ENCODE assay signal across 8 cellular contexts in genomic region chr1:24769656-24770651, GRCh38. TPM values are rescaled to one million over a fixed set of nuclear protein-coding genes. Genes with fewer than 3 reads are reported as not detected.
DNase-seq lines count a peak whose midpoint lies in the region; ATAC-seq and TF ChIP-seq lines count a peak whose summit lies in the region.
"Had no signal": no experiment of that assay in that cellular context is flagged by ENCODE, and none has a peak within 500 bp of the region (broad histone marks: within the 10 kb centered on the region; RNA-seq: fewer than 3 reads in every experiment).

No MANE protein-coding gene starts in this region.

- peaks cover 94% of the 10 kb centered on the region for H3K79me2 ChIP-seq in hepatocyte

- H3K27ac ChIP-seq in hepatocyte (peak overlapping the region; percentile 74), thyroid gland (peak overlapping the region; percentile 19 to 69 (median 60))

- H3K9me3 ChIP-seq in hepatocyte (ENCODE audit: low read depth) (no peaks in the 10 kb centered on the region), thyroid gland (no peaks in the 10 kb centered on the region)

- H3K27ac Mint-ChIP-seq in activated T-helper 17 cell treated with anti-CD3 and anti-CD28 coated beads, Interleukin-2, amount 50 U/mL, for 72 hours = peak overlapping the region; percentile 7

- DNase-seq in hepatocyte (ENCODE audit: low spot score) (peak; percentile 43), thyroid gland (no peak), NCI-H446 (lab: John Stamatoyannopoulos, UW) (no peak), 8988T (no peak)

- H3K36me3 Mint-ChIP-seq in activated T-helper 17 cell treated with anti-CD3 and anti-CD28 coated beads, Interleukin-2, amount 50 U/mL, for 72 hours (ENCODE audit: low read depth) = no peaks in the 10 kb centered on the region

- no peaks in the 10 kb centered on the region for H3K9me2 ChIP-seq in hepatocyte (replicated peaks; ENCODE audit: insufficient read depth)

- intact Hi-C loops in thyroid gland (cut with DNase I) = no loop called here

- 49% methylated on average over 2 of the region's 2 CpGs for WGBS in hepatocyte (ENCODE audit: low lambda C conversion rate, missing lambda C conversion rate)
- 31 to 48% methylated on average over 2 of the region's 2 CpGs for WGBS in thyroid gland, 2 donors

- H3K4me3 Mint-ChIP-seq in activated T-helper 17 cell treated with anti-CD3 and anti-CD28 coated beads, Interleukin-2, amount 50 U/mL, for 72 hours = no peak overlapping the region
- H3K4me3 Mint-ChIP-seq: neural crest cell had no signal

- no peaks in the 10 kb centered on the region for H3K27me3 Mint-ChIP-seq in activated T-helper 17 cell treated with anti-CD3 and anti-CD28 coated beads, Interleukin-2, amount 50 U/mL, for 72 hours

- TF ChIP-seq CTCF in hepatocyte (IDR thresholded peaks at IDR 0.05; ENCODE audit: poor library complexity) (no peak), thyroid gland (IDR thresholded peaks at IDR 0.05) (no peak)

- no peaks in the 10 kb centered on the region for H3K27me3 ChIP-seq in hepatocyte
- no peaks in the 10 kb centered on the region for H3K27me3 ChIP-seq in thyroid gland

- H3K4me2 ChIP-seq in hepatocyte = peak overlapping the region; percentile 18

- no peaks in the 10 kb centered on the region for H3K4me1 Mint-ChIP-seq in activated T-helper 17 cell treated with anti-CD3 and anti-CD28 coated beads, Interleukin-2, amount 50 U/mL, for 72 hours

- H3K9me3 Mint-ChIP-seq in activated T-helper 17 cell treated with anti-CD3 and anti-CD28 coated beads, Interleukin-2, amount 50 U/mL, for 72 hours = no peaks in the 10 kb centered on the region
- H3K9me3 Mint-ChIP-seq: neural crest cell had no signal

- H3K4me1 ChIP-seq in hepatocyte (ENCODE audit: insufficient read depth) (peaks cover 14% of the 10 kb centered on the region), thyroid gland (peaks cover 0 to 13% of the 10 kb centered on the region in 2 donors)

- no peak for TF ChIP-seq POLR2A in thyroid gland (IDR thresholded peaks at IDR 0.05)

- no peak overlapping the region for H2AFZ ChIP-seq in hepatocyte

- H3K4me3 ChIP-seq in hepatocyte (no peak overlapping the region), thyroid gland (replicated peaks in 1 of 3) (no peak overlapping the region)

- ATAC-seq in HG03175 (IDR thresholded peaks at IDR 0.05; ENCODE audit: unreplicated experiment) (peak; percentile 60), GM19463 (IDR thresholded peaks at IDR 0.05; ENCODE audit: unreplicated experiment) (no peak)
- ATAC-seq in activated T-helper 17 cell treated with anti-CD3 and anti-CD28 coated beads, Interleukin-2, amount 50 U/mL, for 72 hours (replicated peaks) = peak; percentile 58

- peaks cover 16% of the 10 kb centered on the region for H4K20me1 ChIP-seq in hepatocyte (ENCODE audit: insufficient read depth, poor library complexity, severe bottlenecking)

- no peaks in the 10 kb centered on the region for H3K36me3 ChIP-seq in hepatocyte (replicated peaks; ENCODE audit: insufficient read depth, low read depth)
- H3K36me3 ChIP-seq in thyroid gland = no peaks in the 10 kb centered on the region

RNA-seq across cellular contexts. Expression of gene CLIC4, which starts 24.7 kb away (rescaled TPM):
- 10 to 100 TPM in 1 of 2 donors, 1 to 10 TPM in 1; 8.9 to 13.8 TPM for total RNA-seq in activated T-helper 17 cell treated with anti-CD3 and anti-CD28 coated beads, Interleukin-2, amount 50 U/mL, for 72 hours
- 233 and 259 TPM in 2 replicates for total RNA-seq in hepatocyte
- polyA plus RNA-seq in hepatocyte = 119 and 146 TPM in 2 replicates
- 100 to 1,000 TPM in 2 of 4 donors, 10 to 100 TPM in 2; 53.0 to 151 (median 95.3) TPM for total RNA-seq in thyroid gland
